In the genomic region with DNA sequence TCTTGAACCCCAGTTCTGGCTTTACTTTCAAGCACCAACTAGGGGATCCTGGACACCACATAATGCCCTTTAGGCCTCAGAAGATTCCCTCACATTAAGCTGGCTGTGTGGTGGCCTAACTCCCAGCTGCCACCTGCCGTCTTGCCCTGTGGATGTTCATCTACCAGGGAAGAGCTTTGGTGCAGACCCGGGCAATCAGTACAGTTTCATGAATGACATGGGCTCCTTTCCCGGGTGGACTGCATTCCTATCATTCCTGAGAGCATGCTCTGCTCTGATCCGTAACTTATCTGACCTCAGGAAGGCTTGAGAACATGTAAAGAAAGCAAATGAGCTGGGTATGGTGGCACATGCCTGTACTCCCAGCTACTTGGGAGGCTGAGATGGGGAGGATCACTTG, we compare ENCODE assay signal across 12 cellular contexts. TPM values are rescaled to one million over a fixed set of nuclear protein-coding genes. Genes with fewer than 3 reads are reported as not detected.
DNase-seq lines count a peak whose midpoint lies in the region; FAIRE-seq and TF ChIP-seq lines count a peak whose summit lies in the region.
"Had no signal": no experiment of that assay in that cellular context is flagged by ENCODE, and none has a peak within 500 bp of the region (broad histone marks: within the 10 kb centered on the region; RNA-seq: fewer than 3 reads in every experiment).

No MANE protein-coding gene starts in this region.

- H3K9ac ChIP-seq in adipocyte (ENCODE audit: low read length): no peak overlapping the region

- no peak for TF ChIP-seq CTCF in stomach (IDR thresholded peaks at IDR 0.05)

- H3K36me3 ChIP-seq in adipocyte (ENCODE audit: control insufficient read depth, insufficient read depth, low read length, severe bottlenecking) (no peaks in the 10 kb centered on the region), stomach (no peaks in the 10 kb centered on the region), H7 (replicated peaks; ENCODE audit: control insufficient read depth, insufficient read depth, low read length) (no peaks in the 10 kb centered on the region)

- H3K4me1 ChIP-seq in adipocyte (ENCODE audit: control insufficient read depth, insufficient read depth, low read length) (peaks cover 22% of the 10 kb centered on the region), stomach (peaks cover 0 to 17% (median 14%) of the 10 kb centered on the region in 4 donors)

- no peak for TF ChIP-seq POLR2A in stomach (IDR thresholded peaks at IDR 0.05)
- no peak for TF ChIP-seq POLR2A in GM12892 (IDR thresholded peaks at IDR 0.05; ENCODE audit: low read depth, low read length)

- H3K9me3 ChIP-seq in adipocyte (ENCODE audit: control insufficient read depth, low read length) (no peaks in the 10 kb centered on the region), stomach (peaks cover 0 to 4% (median 0%) of the 10 kb centered on the region in 4 donors)

- no peak for FAIRE-seq in GM12892 (lab: Jason Lieb, UNC)
- FAIRE-seq: G401.6 had no signal

- 25 to 60% (median 36%) methylated on average over 4 of the region's 4 CpGs for WGBS in stomach, 5 donors

- no peak overlapping the region for H3K27ac ChIP-seq in stomach
- H3K27ac ChIP-seq: SK-N-MC had no signal

- DNase-seq in HS-5 (ENCODE audit: low read depth) (peak; percentile 61), adipocyte (ENCODE audit: low read depth) (peak; percentile 40), hepatic stellate cell (ENCODE audit: low spot score) (peak; percentile 67), stomach (peak; percentile 34), NCI-H1930 (lab: John Stamatoyannopoulos, UW) (no peak), H7 (no peak), GM12892 (ENCODE audit: insufficient read length) (no peak)
- DNase-seq: activated CD4-positive, alpha-beta memory T cell treated with anti-CD3 and anti-CD28 coated beads for 36 hours; activated naive CD8-positive, alpha-beta T cell treated with anti-CD3 and anti-CD28 coated beads, Interleukin-2, amount 10 ng/mL, durations not matched to agents 7 days and 5 days; NCI-H510A treated with DMSO at 0.1 percent for 48 hours had no signal

- intact Hi-C loops in stomach (cut with DNase I; ENCODE audit: low total_unique reads): no loop called here

- no peaks in the 10 kb centered on the region for H3K27me3 ChIP-seq in adipocyte (replicated peaks; ENCODE audit: control insufficient read depth, insufficient read depth, low read length)
- no peaks in the 10 kb centered on the region for H3K27me3 ChIP-seq in stomach
- no peaks in the 10 kb centered on the region for H3K27me3 ChIP-seq in H7 (ENCODE audit: control insufficient read depth, insufficient read depth, low read length)

- no peak for TF ChIP-seq EP300 in stomach (IDR thresholded peaks at IDR 0.05)

- H3K4me3 ChIP-seq in adipocyte (ENCODE audit: low read length) (no peak overlapping the region), stomach (no peak overlapping the region), H7 (ENCODE audit: insufficient read depth, low read depth, low read length) (no peak overlapping the region)
- H3K4me3 ChIP-seq: SK-N-MC had no signal

RNA-seq across cellular contexts. Expression of a gene that starts 50.0 kb away (rescaled TPM):
- total RNA-seq in stomach: 10 to 100 TPM in 4 of 5 donors, 1 to 10 TPM in 1; 9.9 to 59.1 (median 24.1) TPM
- polyA plus RNA-seq in stomach: 1 to 10 TPM; 6.2 to 9.0 (median 6.2) TPM
- total RNA-seq in H7 (2014; rRNA removed; shearing (Covaris generic)): 34.0 and 40.1 TPM in 2 replicates
- polyA plus RNA-seq in GM12892 (2012; ENCODE audit: missing spikeins): 25.9 TPM

Comparison
In these comparisons a context has a peak if more than half of its experiments do, and no peak if none do; other contexts are left out.
1. DNase-seq: peak in HS-5 (single experiment), adipocyte (single experiment), hepatic stellate cell (single experiment) and stomach (single experiment); none in NCI-H1930 (0 of 2), H7 (single experiment) and GM12892 (single experiment).